Comparison of ENCODE assay signal across 2 cellular contexts in the genomic region with DNA sequence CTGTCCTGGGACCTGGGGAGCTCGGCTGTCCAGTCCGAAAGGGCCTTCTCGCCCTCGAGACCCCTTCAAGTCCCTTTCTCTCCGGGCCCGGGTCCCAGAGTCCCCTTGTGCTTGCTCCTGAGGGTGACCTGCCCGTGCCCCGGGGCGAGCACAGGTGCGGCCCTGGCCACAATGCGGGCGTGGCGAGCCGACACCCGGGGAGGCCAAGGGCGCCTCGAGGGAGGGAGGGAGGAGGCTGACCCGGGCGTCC.
TF ChIP-seq lines count a peak whose summit lies in the region.

No MANE protein-coding gene starts in this region.

TF ChIP-seq in SK-N-SH, 30 proteins besides CTCF, POLR2A, EP300 and RAD21 (continued from another document):
- TF ChIP-seq, protein P1, sequence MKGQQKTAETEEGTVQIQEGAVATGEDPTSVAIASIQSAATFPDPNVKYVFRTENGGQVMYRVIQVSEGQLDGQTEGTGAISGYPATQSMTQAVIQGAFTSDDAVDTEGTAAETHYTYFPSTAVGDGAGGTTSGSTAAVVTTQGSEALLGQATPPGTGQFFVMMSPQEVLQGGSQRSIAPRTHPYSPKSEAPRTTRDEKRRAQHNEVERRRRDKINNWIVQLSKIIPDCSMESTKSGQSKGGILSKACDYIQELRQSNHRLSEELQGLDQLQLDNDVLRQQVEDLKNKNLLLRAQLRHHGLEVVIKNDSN (IDR thresholded peaks at IDR 0.05; ENCODE audit: borderline replicate concordance, low read depth), result no peak
- TF ChIP-seq, protein P2, sequence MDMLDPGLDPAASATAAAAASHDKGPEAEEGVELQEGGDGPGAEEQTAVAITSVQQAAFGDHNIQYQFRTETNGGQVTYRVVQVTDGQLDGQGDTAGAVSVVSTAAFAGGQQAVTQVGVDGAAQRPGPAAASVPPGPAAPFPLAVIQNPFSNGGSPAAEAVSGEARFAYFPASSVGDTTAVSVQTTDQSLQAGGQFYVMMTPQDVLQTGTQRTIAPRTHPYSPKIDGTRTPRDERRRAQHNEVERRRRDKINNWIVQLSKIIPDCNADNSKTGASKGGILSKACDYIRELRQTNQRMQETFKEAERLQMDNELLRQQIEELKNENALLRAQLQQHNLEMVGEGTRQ (IDR thresholded peaks at IDR 0.05; ENCODE audit: borderline replicate concordance, low read depth, low read length), result no peak
- TF ChIP-seq TEAD4 (IDR thresholded peaks at IDR 0.05; ENCODE audit: borderline replicate concordance, insufficient read depth), result no peak
- TF ChIP-seq EZH2phosphoT487 (IDR thresholded peaks at IDR 0.05; ENCODE audit: borderline replicate concordance, low read depth), result no peak
- TF ChIP-seq RCOR1 (IDR thresholded peaks at IDR 0.05; ENCODE audit: low read length), result no peak

TF ChIP-seq in SK-N-SH treated with all-trans-retinoic acid at 6 μM for 48 hours, 23 proteins besides CTCF, POLR2A, EP300 and RAD21 (continued from another document):
- TF ChIP-seq, protein P3, sequence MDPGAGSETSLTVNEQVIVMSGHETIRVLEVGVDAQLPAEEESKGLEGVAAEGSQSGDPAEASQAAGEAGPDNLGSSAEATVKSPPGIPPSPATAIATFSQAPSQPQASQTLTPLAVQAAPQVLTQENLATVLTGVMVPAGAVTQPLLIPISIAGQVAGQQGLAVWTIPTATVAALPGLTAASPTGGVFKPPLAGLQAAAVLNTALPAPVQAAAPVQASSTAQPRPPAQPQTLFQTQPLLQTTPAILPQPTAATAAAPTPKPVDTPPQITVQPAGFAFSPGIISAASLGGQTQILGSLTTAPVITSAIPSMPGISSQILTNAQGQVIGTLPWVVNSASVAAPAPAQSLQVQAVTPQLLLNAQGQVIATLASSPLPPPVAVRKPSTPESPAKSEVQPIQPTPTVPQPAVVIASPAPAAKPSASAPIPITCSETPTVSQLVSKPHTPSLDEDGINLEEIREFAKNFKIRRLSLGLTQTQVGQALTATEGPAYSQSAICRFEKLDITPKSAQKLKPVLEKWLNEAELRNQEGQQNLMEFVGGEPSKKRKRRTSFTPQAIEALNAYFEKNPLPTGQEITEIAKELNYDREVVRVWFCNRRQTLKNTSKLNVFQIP (CRISPR knock-in tag; IDR thresholded peaks at IDR 0.05; ENCODE audit: borderline replicate concordance, low read depth), result no peak
- no peak for TF ChIP-seq ISL1 (CRISPR knock-in tag; IDR thresholded peaks at IDR 0.05)
